8 cellular contexts compared by ENCODE assay signal in the genomic region with DNA sequence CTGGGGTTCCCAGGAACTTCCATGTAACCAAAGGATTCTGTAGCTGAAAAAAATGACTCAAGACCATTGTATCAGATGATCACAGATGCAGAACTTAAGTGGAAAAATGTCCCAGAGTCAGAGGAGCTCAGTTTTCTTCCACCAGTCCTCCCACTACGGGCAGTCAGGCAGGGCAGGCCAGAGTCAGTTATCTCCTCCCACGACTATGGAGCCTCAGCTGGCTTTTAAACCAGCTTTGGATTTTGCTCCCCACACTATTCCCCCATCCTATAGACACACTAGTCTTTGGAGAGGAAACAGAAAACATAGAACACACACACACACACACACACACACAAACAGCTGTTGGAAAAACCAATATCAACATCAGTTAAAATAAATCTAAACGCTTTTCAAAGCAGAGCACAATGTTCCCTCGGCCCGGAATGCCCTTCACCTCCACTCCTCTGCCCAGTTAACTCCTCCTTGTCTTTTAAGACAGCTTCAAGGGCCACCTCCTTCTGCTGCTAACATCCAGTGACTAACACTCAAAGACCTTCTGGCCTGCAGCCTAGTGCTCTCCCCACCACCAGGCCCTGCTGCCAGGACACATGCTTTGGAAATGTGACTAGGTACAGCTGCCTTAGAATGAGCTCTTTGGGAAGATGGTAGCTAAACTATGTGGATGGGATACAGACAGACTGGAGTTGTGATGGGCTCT. TPM values are rescaled to one million over a fixed set of nuclear protein-coding genes. Genes with fewer than 3 reads are reported as not detected.
DNase-seq lines count a peak whose midpoint lies in the region; ATAC-seq and TF ChIP-seq lines count a peak whose summit lies in the region.

No MANE protein-coding gene starts in this region.

- H3K36me3 ChIP-seq in gastrocnemius medialis (no peaks in the 10 kb centered on the region), Caco-2 (ENCODE audit: control insufficient read depth, insufficient read depth, low read length) (no peaks in the 10 kb centered on the region; the same call in 1 of the 2 replicates)

- CTCF ChIA-PET in Caco-2 (lab: Charles Lee) = no interaction called here

- H3K9me3 ChIP-seq in gastrocnemius medialis = no peaks in the 10 kb centered on the region
- no peaks in the 10 kb centered on the region for H3K9me3 ChIP-seq in Caco-2

- intact Hi-C loops in cardiac septum (cut with DNase I) (no loop called here), gastrocnemius medialis (cut with DNase I; ENCODE audit: low total_unique reads) (loop anchor here (5.0 kb wide), 1 partner anchor 56 kb away; no protein-coding TSS in a partner anchor), Caco-2 (cut with micrococcal nuclease; ENCODE audit: unreplicated experiment) (no loop called here)

- peak overlapping the region; percentile 44 for H3K27ac Mint-ChIP-seq in activated naive CD8-positive, alpha-beta T cell treated with anti-CD3 and anti-CD28 coated beads for 36 hours
- H3K27ac Mint-ChIP-seq in stimulated activated naive CD8-positive, alpha-beta T cell treated with anti-CD3 and anti-CD28 coated beads, Interleukin-15, amount 100 ng/mL, for 72 hours = peak overlapping the region in 1 of 2 donors; percentile 27
- no peak overlapping the region for H3K27ac Mint-ChIP-seq in Caco-2 (ENCODE audit: unreplicated experiment)

- no peaks in the 10 kb centered on the region for H3K4me1 Mint-ChIP-seq in activated naive CD8-positive, alpha-beta T cell treated with anti-CD3 and anti-CD28 coated beads for 36 hours
- H3K4me1 Mint-ChIP-seq in stimulated activated naive CD8-positive, alpha-beta T cell treated with anti-CD3 and anti-CD28 coated beads, Interleukin-15, amount 100 ng/mL, for 72 hours = no peaks in the 10 kb centered on the region
- no peaks in the 10 kb centered on the region for H3K4me1 Mint-ChIP-seq in Caco-2 (ENCODE audit: low read depth, unreplicated experiment)

- no peaks in the 10 kb centered on the region for H3K9me3 Mint-ChIP-seq in activated naive CD8-positive, alpha-beta T cell treated with anti-CD3 and anti-CD28 coated beads for 36 hours
- no peaks in the 10 kb centered on the region for H3K9me3 Mint-ChIP-seq in stimulated activated naive CD8-positive, alpha-beta T cell treated with anti-CD3 and anti-CD28 coated beads, Interleukin-15, amount 100 ng/mL, for 72 hours
- H3K9me3 Mint-ChIP-seq in Caco-2 (ENCODE audit: unreplicated experiment) = no peaks in the 10 kb centered on the region

- H3K4me3 Mint-ChIP-seq in activated naive CD8-positive, alpha-beta T cell treated with anti-CD3 and anti-CD28 coated beads for 36 hours = no peak overlapping the region
- H3K4me3 Mint-ChIP-seq in stimulated activated naive CD8-positive, alpha-beta T cell treated with anti-CD3 and anti-CD28 coated beads, Interleukin-15, amount 100 ng/mL, for 72 hours = no peak overlapping the region
- H3K4me3 Mint-ChIP-seq in Caco-2 (ENCODE audit: unreplicated experiment) = no peak overlapping the region

- TF ChIP-seq CTCF in gastrocnemius medialis (IDR thresholded peaks at IDR 0.05 in 4 of 5, conservative IDR thresholded peaks at IDR 0.05 in 1 of 5) (no peak), Caco-2 (IDR thresholded peaks at IDR 0.05; ENCODE audit: insufficient read depth in 1 of 2, low read depth in 1 of 2, low read length in 1 of 2, severe bottlenecking in 1 of 2, unreplicated experiment in 1 of 2) (no peak)

- H3K27me3 Mint-ChIP-seq in activated naive CD8-positive, alpha-beta T cell treated with anti-CD3 and anti-CD28 coated beads for 36 hours = no peaks in the 10 kb centered on the region
- no peaks in the 10 kb centered on the region for H3K27me3 Mint-ChIP-seq in stimulated activated naive CD8-positive, alpha-beta T cell treated with anti-CD3 and anti-CD28 coated beads, Interleukin-15, amount 100 ng/mL, for 72 hours
- no peaks in the 10 kb centered on the region for H3K27me3 Mint-ChIP-seq in Caco-2 (ENCODE audit: insufficient read depth, unreplicated experiment)

- peak; percentile 78 to 81 for ATAC-seq in gastrocnemius medialis
- ATAC-seq in stimulated activated naive CD8-positive, alpha-beta T cell treated with anti-CD3 and anti-CD28 coated beads, Interleukin-15, amount 100 ng/mL, for 72 hours = no peak

- DNase-seq in H4 (ENCODE audit: low spot score) (peak; percentile 85), cardiac septum (ENCODE audit: low spot score) (peak; percentile 77), gastrocnemius medialis (peak; percentile 50 to 72), mucosa of gallbladder (ENCODE audit: low spot score) (no peak), NCI-H1105 (lab: John Stamatoyannopoulos, UW) (no peak), Caco-2 (no peak)
- no peak for DNase-seq in activated naive CD8-positive, alpha-beta T cell treated with anti-CD3 and anti-CD28 coated beads for 36 hours
- DNase-seq in stimulated activated naive CD8-positive, alpha-beta T cell treated with anti-CD3 and anti-CD28 coated beads, Interleukin-15, amount 100 ng/mL, for 72 hours = no peak

- POLR2A ChIA-PET in Caco-2 (lab: Charles Lee) = no interaction called here

- no peak for TF ChIP-seq POLR2A in gastrocnemius medialis (IDR thresholded peaks at IDR 0.05)

- H3K36me3 Mint-ChIP-seq in activated naive CD8-positive, alpha-beta T cell treated with anti-CD3 and anti-CD28 coated beads for 36 hours = no peaks in the 10 kb centered on the region
- H3K36me3 Mint-ChIP-seq in Caco-2 (ENCODE audit: insufficient read depth, unreplicated experiment) = peaks cover 51% of the 10 kb centered on the region

- in situ Hi-C loops in gastrocnemius medialis (cut with MboI; ENCODE audit: low sequenced_read_pairs in 4 of 4) = no loop called here

- H3K27me3 ChIP-seq in gastrocnemius medialis = no peaks in the 10 kb centered on the region
- no peaks in the 10 kb centered on the region for H3K27me3 ChIP-seq in Caco-2 (replicated peaks; ENCODE audit: control insufficient read depth, insufficient read depth, low read length)

- H3K4me1 ChIP-seq in gastrocnemius medialis (peaks cover 11 to 28% of the 10 kb centered on the region in 2 donors), Caco-2 (no peaks in the 10 kb centered on the region)

- peak overlapping the region in 3 of 4 donors; percentile 24 to 56 (median 36) for H3K27ac ChIP-seq in gastrocnemius medialis

- no peak overlapping the region for H3K4me3 ChIP-seq in gastrocnemius medialis
- no peak overlapping the region for H3K4me3 ChIP-seq in Caco-2 (ENCODE audit: low read depth, low read length)

- no TSS peak for BruUV-seq in Caco-2 (replicated peaks; lab: Mats Ljungman, UMichigan)

RNA-seq across cellular contexts. Expression of gene NIPAL4, which starts 56.8 kb away (rescaled TPM):
- total RNA-seq in H4 (2014; rRNA removed; shearing (Covaris generic)) = not detected in 2 replicates
- under 1 TPM; 0.60 to 0.64 TPM for total RNA-seq in activated naive CD8-positive, alpha-beta T cell treated with anti-CD3 and anti-CD28 coated beads for 36 hours
- total RNA-seq in cardiac septum = 0.30 TPM
- total RNA-seq in gastrocnemius medialis = 1 to 10 TPM in 1 of 4 donors, not detected in 3; 1.5 TPM
- total RNA-seq in mucosa of gallbladder = 0.63 TPM
- total RNA-seq in Caco-2 (2022) = 0.81 and 0.86 TPM in 2 replicates

RNA-seq across cellular contexts. Expression of gene ADAM19, which starts 58.8 kb away (rescaled TPM):
- total RNA-seq in H4 (2014; rRNA removed; shearing (Covaris generic)) = 4.9 and 5.6 TPM in 2 replicates
- total RNA-seq in activated naive CD8-positive, alpha-beta T cell treated with anti-CD3 and anti-CD28 coated beads for 36 hours = 1 to 10 TPM; 2.8 to 3.5 TPM
- total RNA-seq in cardiac septum (97.1 TPM), gastrocnemius medialis (under 1 TPM; 0.39 to 0.97 (median 0.76) TPM), mucosa of gallbladder (22.1 TPM), Caco-2 (2022) (62.9 and 69.4 TPM in 2 replicates)

Comparison
In these comparisons a context has a peak if more than half of its experiments do, and no peak if none do; other contexts are left out.
1. DNase-seq: peak in H4 (single experiment), cardiac septum (single experiment) and gastrocnemius medialis (2 of 2); none in activated naive CD8-positive, alpha-beta T cell treated with anti-CD3 and anti-CD28 coated beads for 36 hours (single experiment), mucosa of gallbladder (single experiment), stimulated activated naive CD8-positive, alpha-beta T cell treated with anti-CD3 and anti-CD28 coated beads, Interleukin-15, amount 100 ng/mL, for 72 hours (0 of 2), NCI-H1105 (single experiment) and Caco-2 (0 of 2).